Comparison of ENCODE assay signal across 1 cellular context in genomic region chrX:142089193-142089592, GRCh38.
TF ChIP-seq lines count a peak whose summit lies in the region.

No MANE protein-coding gene starts in this region.

TF ChIP-seq in WTC11, 78 proteins besides CTCF, POLR2A, EP300 and RAD21 (continued from another document):
- TF ChIP-seq AFF4 (CRISPR knock-in tag; IDR thresholded peaks at IDR 0.05; ENCODE audit: borderline replicate concordance) = no peak
